ENCODE assay signal across 20 cellular contexts in genomic region chr7:200290-200689, GRCh38. TPM values are rescaled to one million over a fixed set of nuclear protein-coding genes. Genes with fewer than 3 reads are reported as not detected.
"Had no signal": no experiment of that assay in that cellular context is flagged by ENCODE, and none has a peak within 500 bp of the region (broad histone marks: within the 10 kb centered on the region; RNA-seq: fewer than 3 reads in every experiment).

No MANE protein-coding gene starts in this region.

- H3K9me3 Mint-ChIP-seq: immature natural killer cell, natural killer cell, type B pancreatic cell had no signal

- H3K27ac ChIP-seq: adrenal gland, ascending aorta, coronary artery, epithelial cell of prostate, left lung, neutrophil, ovary, prostate gland, thoracic aorta, vagina had no signal

- H3K4me3 ChIP-seq: adrenal gland, ascending aorta, coronary artery, left lung, ovary, prostate gland, thoracic aorta, vagina had no signal

- ATAC-seq: left lung, natural killer cell had no signal

- H3K4me1 ChIP-seq: prostate gland had no signal

- H3K36me3 Mint-ChIP-seq: activated naive CD8-positive, alpha-beta T cell; immature natural killer cell; natural killer cell had no signal

- H3K27ac Mint-ChIP-seq: activated naive CD8-positive, alpha-beta T cell; immature natural killer cell; natural killer cell; type B pancreatic cell had no signal

- H3K4me1 Mint-ChIP-seq: immature natural killer cell, natural killer cell had no signal

- H3K27me3 ChIP-seq: adrenal gland, ascending aorta, left lung, ovary, vagina had no signal

- H3K36me3 ChIP-seq: neutrophil, ovary had no signal

- DNase-seq: activated gamma-delta T cell treated with Interleukin-2 at 50 U/mL for 16 hours; activated T-cell treated with anti-CD3 and anti-CD28 coated beads, Interleukin-2, amount 50 U/mL, for 1 hour; adrenal gland; cerebellar nuclear complex; immature natural killer cell; left lung; midbrain; natural killer cell; ovary; stimulated activated CD4-positive, alpha-beta T cell treated with anti-CD3 and anti-CD28 coated beads, Interleukin-4, amount 100 ng/mL, for 24 hours; stimulated activated naive CD4-positive, alpha-beta T cell treated with Interleukin-2 at 50 U/mL for 16 hours had no signal

- H3K9me3 ChIP-seq: adrenal gland, ascending aorta, left lung, neutrophil, ovary, prostate gland, thoracic aorta, vagina had no signal

- H3K4me3 Mint-ChIP-seq: activated naive CD8-positive, alpha-beta T cell; immature natural killer cell; natural killer cell; type B pancreatic cell had no signal

RNA-seq across cellular contexts. Expression of gene FAM20C, which starts 7.9 kb away (rescaled TPM):
- polyA plus RNA-seq: immature natural killer cell had no signal
